In the genomic region with DNA sequence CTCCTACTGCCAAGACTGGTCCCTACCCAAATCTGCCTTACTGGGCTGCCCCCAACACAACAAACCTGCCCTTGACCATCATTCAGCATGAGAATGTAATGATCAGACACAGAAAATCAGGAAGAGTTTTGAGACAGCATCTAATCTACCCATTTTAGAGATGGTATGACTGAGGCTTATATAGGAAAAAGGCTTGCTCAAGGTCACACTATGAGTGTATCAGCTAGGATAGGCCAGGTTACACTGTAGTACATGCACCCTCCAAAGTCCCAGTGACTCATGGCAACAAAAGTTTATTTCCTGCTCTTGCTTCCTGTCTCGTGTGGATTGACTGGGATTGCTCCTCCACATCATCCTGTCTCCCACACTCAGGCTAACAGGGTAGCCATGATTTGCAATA, we compare ENCODE assay signal across 17 cellular contexts. TPM values are rescaled to one million over a fixed set of nuclear protein-coding genes. Genes with fewer than 3 reads are reported as not detected.
DNase-seq lines count a peak whose midpoint lies in the region; ATAC-seq, FAIRE-seq and TF ChIP-seq lines count a peak whose summit lies in the region.
"Had no signal": no experiment of that assay in that cellular context is flagged by ENCODE, and none has a peak within 500 bp of the region (broad histone marks: within the 10 kb centered on the region; RNA-seq: fewer than 3 reads in every experiment).

No MANE protein-coding gene starts in this region.

- H3K14ac ChIP-seq in mesenchymal stem cell (ENCODE audit: low read length in 2 of 2) = no peak overlapping the region

- H3K9me3 Mint-ChIP-seq in activated CD4-positive, alpha-beta T cell treated with anti-CD3 and anti-CD28 coated beads for 36 hours (ENCODE audit: low read depth) = no peaks in the 10 kb centered on the region
- no peaks in the 10 kb centered on the region for H3K9me3 Mint-ChIP-seq in chondrocyte (ENCODE audit: low read depth)
- H3K9me3 Mint-ChIP-seq: mesothelial cell of epicardium had no signal

- no peak overlapping the region for H4K91ac ChIP-seq in mesenchymal stem cell (ENCODE audit: low read length)

- no peak overlapping the region for H4K8ac ChIP-seq in mesenchymal stem cell (ENCODE audit: low read length)

- peaks cover 84% of the 10 kb centered on the region for H3K4me1 Mint-ChIP-seq in activated CD4-positive, alpha-beta T cell treated with anti-CD3 and anti-CD28 coated beads for 36 hours
- peaks cover 7% of the 10 kb centered on the region for H3K4me1 Mint-ChIP-seq in chondrocyte (ENCODE audit: low read depth)
- H3K4me1 Mint-ChIP-seq: mesothelial cell of epicardium had no signal

- no peak overlapping the region for H2BK12ac ChIP-seq in mesenchymal stem cell (ENCODE audit: low read length in 2 of 2)

- POLR2A ChIA-PET in activated CD4-positive, alpha-beta T cell treated with anti-CD3 and anti-CD28 coated beads for 36 hours (lab: Charles Lee) = interaction anchor here (0.6 to 1.0 kb wide), 3 partner anchors 28 to 81 kb away, joined by 3 read pairs; partner anchors contain the start of gene NLRC5

- peaks cover 17 to 65% of the 10 kb centered on the region in 2 experiments for H3K36me3 ChIP-seq in mesenchymal stem cell (ENCODE audit: control insufficient read depth in 1 of 2, insufficient read depth in 2 of 2, low read depth in 1 of 2, low read length in 2 of 2)

- no peak overlapping the region for H3K18ac ChIP-seq in mesenchymal stem cell (ENCODE audit: low read depth in 1 of 2, low read length in 2 of 2)

- no peak for DNase-seq in activated CD4-positive, alpha-beta T cell treated with anti-CD3 and anti-CD28 coated beads for 36 hours
- DNase-seq in activated CD4-positive, alpha-beta T cell treated with anti-CD3 and anti-CD28 coated beads for 1 hour = no peak
- DNase-seq in RCC 7860 (ENCODE audit: low spot score) (peak; percentile 46), cardiac fibroblast (ENCODE audit: low read depth in 2 of 2) (peak; percentile 32 to 77), mesenchymal stem cell (peak; percentile 33), erythroblast (lab: John Stamatoyannopoulos, UW) (no peak), chondrocyte (ENCODE audit: low spot score) (no peak)
- DNase-seq: activated CD4-positive, CD25-positive, alpha-beta regulatory T cell treated with anti-CD3 and anti-CD28 coated beads, Interleukin-2, amount 50 U/mL, for 72 hours; activated gamma-delta T cell; Calu3; NCI-H1105 treated with DMSO at 0.1 percent for 48 hours; NCI-H2227 treated with DMSO at 0.1 percent for 48 hours had no signal

- H2BK5ac ChIP-seq in mesenchymal stem cell (ENCODE audit: low read depth, low read length, poor library complexity, severe bottlenecking) = no peak overlapping the region

- H3K4ac ChIP-seq in mesenchymal stem cell (ENCODE audit: low read depth in 1 of 2, low read length in 2 of 2) = no peak overlapping the region

- H3K4me2 ChIP-seq in mesenchymal stem cell (ENCODE audit: low read length, poor library complexity, severe bottlenecking) = no peak overlapping the region

- no peak overlapping the region for H3K4me3 Mint-ChIP-seq in activated CD4-positive, alpha-beta T cell treated with anti-CD3 and anti-CD28 coated beads for 36 hours
- H3K4me3 Mint-ChIP-seq in chondrocyte (ENCODE audit: unreplicated experiment) = no peak overlapping the region
- H3K4me3 Mint-ChIP-seq: mesothelial cell of epicardium had no signal

- ATAC-seq in activated CD4-positive, alpha-beta T cell treated with anti-CD3 and anti-CD28 coated beads for 36 hours = no peak
- ATAC-seq in HG03354 (IDR thresholded peaks at IDR 0.05; ENCODE audit: poor library complexity, severe bottlenecking, unreplicated experiment) = no peak

- no peak overlapping the region for H3K27ac ChIP-seq in mesenchymal stem cell (ENCODE audit: low read length, poor library complexity, severe bottlenecking)
- H3K27ac ChIP-seq: parathyroid adenoma had no signal

- H3K27me3 ChIP-seq in mesenchymal stem cell (ENCODE audit: control insufficient read depth in 1 of 2, insufficient read depth in 1 of 2, low read length in 2 of 2) = no peaks in the 10 kb centered on the region

- no peak overlapping the region for H3K9ac ChIP-seq in mesenchymal stem cell (ENCODE audit: low read length)
- H3K9ac ChIP-seq: parathyroid adenoma had no signal

- H3K4me3 ChIP-seq in cardiac fibroblast (replicated peaks in 1 of 2; ENCODE audit: low read depth in 2 of 2, low read length in 2 of 2) = no peak overlapping the region
- no peak overlapping the region for H3K4me3 ChIP-seq in mesenchymal stem cell (ENCODE audit: insufficient read depth in 1 of 2, low read depth in 1 of 2, low read length in 2 of 2)

- no peaks in the 10 kb centered on the region for H3K9me3 ChIP-seq in mesenchymal stem cell (ENCODE audit: control insufficient read depth, low read length)

- no peaks in the 10 kb centered on the region for H3K79me1 ChIP-seq in mesenchymal stem cell (replicated peaks; ENCODE audit: low read length, poor library complexity, severe bottlenecking)

- no peak for FAIRE-seq in RCC 7860 (lab: Jason Lieb, UNC)

- peaks cover 67% of the 10 kb centered on the region for H3K36me3 Mint-ChIP-seq in activated CD4-positive, alpha-beta T cell treated with anti-CD3 and anti-CD28 coated beads for 36 hours (ENCODE audit: low read depth)
- peaks cover 13% of the 10 kb centered on the region for H3K36me3 Mint-ChIP-seq in chondrocyte (ENCODE audit: low read depth)
- H3K36me3 Mint-ChIP-seq: mesothelial cell of epicardium had no signal

- H2AFZ ChIP-seq in mesenchymal stem cell (ENCODE audit: low read depth, low read length) = no peak overlapping the region
- H2AFZ ChIP-seq: parathyroid adenoma had no signal

- TF ChIP-seq POLR2A in erythroblast (IDR thresholded peaks at IDR 0.05; ENCODE audit: low read length) = no peak

- H3K4me1 ChIP-seq in mesenchymal stem cell (ENCODE audit: control insufficient read depth, insufficient read depth, low read depth, low read length) = no peaks in the 10 kb centered on the region
- H3K4me1 ChIP-seq: parathyroid adenoma had no signal

- intact Hi-C loops in activated CD4-positive, alpha-beta T cell treated with anti-CD3 and anti-CD28 coated beads for 36 hours (cut with DNase I, micrococcal nuclease) = no loop called here

- CTCF ChIA-PET in activated CD4-positive, alpha-beta T cell treated with anti-CD3 and anti-CD28 coated beads for 36 hours (lab: Charles Lee) = interaction anchor here (1.4 kb wide), 1 partner anchor 53 kb away, joined by 4 read pairs; no protein-coding TSS in a partner anchor

- H3K27ac Mint-ChIP-seq in activated CD4-positive, alpha-beta T cell treated with anti-CD3 and anti-CD28 coated beads for 36 hours = peak overlapping the region; percentile 92
- H3K27ac Mint-ChIP-seq in chondrocyte (ENCODE audit: unreplicated experiment) = no peak overlapping the region
- H3K27ac Mint-ChIP-seq: mesothelial cell of epicardium had no signal

- no peak overlapping the region for H3K23ac ChIP-seq in mesenchymal stem cell (ENCODE audit: low read length in 2 of 2)

- TF ChIP-seq CTCF in cardiac fibroblast (IDR thresholded peaks at IDR 0.05; ENCODE audit: low read depth, low read length) (no peak), chondrocyte (IDR thresholded peaks at IDR 0.05) (no peak)

- no peak overlapping the region for H2BK120ac ChIP-seq in mesenchymal stem cell (ENCODE audit: low read depth, low read length)

- WGBS in mesenchymal stem cell = 11% methylated on average over 1 of the region's 1 CpG

- no peak overlapping the region for H2BK15ac ChIP-seq in mesenchymal stem cell (ENCODE audit: low read depth, poor library complexity, severe bottlenecking)

- no peak overlapping the region for H2AK5ac ChIP-seq in mesenchymal stem cell (ENCODE audit: low read length, severe bottlenecking)

- no peaks in the 10 kb centered on the region for H3K27me3 Mint-ChIP-seq in activated CD4-positive, alpha-beta T cell treated with anti-CD3 and anti-CD28 coated beads for 36 hours
- H3K27me3 Mint-ChIP-seq in chondrocyte (ENCODE audit: low read depth) = no peaks in the 10 kb centered on the region

RNA-seq across cellular contexts. Expression of gene NLRC5, which starts 27.9 kb away (rescaled TPM):
- total RNA-seq in activated CD4-positive, alpha-beta T cell treated with anti-CD3 and anti-CD28 coated beads for 36 hours = 100 to 1,000 TPM; 143 to 175 TPM
- polyA plus RNA-seq in mesenchymal stem cell (2013, experiment 1 of 2) = 10.4 TPM
- 10.5 TPM for polyA plus RNA-seq in mesenchymal stem cell (2013, experiment 2 of 2)
- total RNA-seq in chondrocyte = 6.3 to 10.7 TPM (median 6.6 TPM) in 3 replicates

RNA-seq across cellular contexts. Expression of gene CETP, which starts 55.5 kb away (rescaled TPM):
- total RNA-seq in activated CD4-positive, alpha-beta T cell treated with anti-CD3 and anti-CD28 coated beads for 36 hours = under 1 TPM in 1 of 2 experiments, not detected in 1; 0.14 TPM
- not detected for polyA plus RNA-seq in mesenchymal stem cell (2013, experiment 1 of 2)
- 0.03 TPM for polyA plus RNA-seq in mesenchymal stem cell (2013, experiment 2 of 2)
- total RNA-seq in chondrocyte = not detected in 3 replicates
- total RNA-seq: A673, Calu3, fibroblast of lung had no signal

Comparison
In these comparisons a context has a peak if more than half of its experiments do, and no peak if none do; other contexts are left out.
1. DNase-seq: peak in RCC 7860 (single experiment), cardiac fibroblast (2 of 2) and mesenchymal stem cell (single experiment); none in activated CD4-positive, alpha-beta T cell treated with anti-CD3 and anti-CD28 coated beads for 36 hours (single experiment), activated CD4-positive, alpha-beta T cell treated with anti-CD3 and anti-CD28 coated beads for 1 hour (single experiment), erythroblast (0 of 2) and chondrocyte (single experiment).
2. RNA of gene NLRC5, which starts 27.9 kb away (total RNA-seq): 143 to 175 TPM in activated CD4-positive, alpha-beta T cell treated with anti-CD3 and anti-CD28 coated beads for 36 hours; 6.3 to 10.7 TPM in chondrocyte; every median in the first group is over 10 times any median in the second.